ENCODE assay signal across 18 cellular contexts in the genomic region with DNA sequence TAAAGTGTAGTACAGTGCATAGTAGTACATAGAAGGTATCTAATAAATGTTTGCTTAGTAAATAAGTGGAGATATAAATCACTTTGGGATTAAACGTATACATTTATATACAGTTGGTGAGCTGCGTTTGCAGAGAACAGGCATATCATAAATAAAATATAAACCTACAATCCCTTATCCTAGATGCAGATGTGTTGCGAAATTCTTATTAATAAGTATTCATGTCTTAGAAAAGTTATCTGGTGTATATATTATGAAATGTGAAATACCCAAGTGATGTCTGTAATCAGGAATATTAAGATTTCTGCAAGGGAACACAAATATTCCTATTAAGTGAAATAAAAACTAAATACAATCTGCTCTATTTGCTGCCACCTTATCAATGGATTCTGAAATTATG. TPM values are rescaled to one million over a fixed set of nuclear protein-coding genes. Genes with fewer than 3 reads are reported as not detected.
DNase-seq lines count a peak whose midpoint lies in the region; ATAC-seq and TF ChIP-seq lines count a peak whose summit lies in the region.
"Had no signal": no experiment of that assay in that cellular context is flagged by ENCODE, and none has a peak within 500 bp of the region (broad histone marks: within the 10 kb centered on the region; RNA-seq: fewer than 3 reads in every experiment).

No MANE protein-coding gene starts in this region.

- no peaks in the 10 kb centered on the region for H3K9me3 Mint-ChIP-seq in activated T-cell treated with anti-CD3 and anti-CD28 coated beads, Interleukin-2, amount 50 U/mL, for 24 hours
- H3K9me3 Mint-ChIP-seq: CD4-positive, CD25-positive, alpha-beta regulatory T cell; CD8-positive, alpha-beta T cell; HFFc6 had no signal

- no peak for TF ChIP-seq CTCF in cardiac muscle cell (IDR thresholded peaks at IDR 0.05; ENCODE audit: low read depth, low read length)

- DNase-seq in activated T-cell treated with anti-CD3 and anti-CD28 coated beads, Interleukin-2, amount 50 U/mL, for 24 hours, result no peak
- no peak for DNase-seq in activated T-cell treated with anti-CD3 and anti-CD28 coated beads, Interleukin-2, amount 50 U/mL, for 1 hour
- no peak for DNase-seq in cardiac muscle cell (ENCODE audit: low read depth in 1 of 2, low spot score in 1 of 2)
- DNase-seq in Right ventricle myocardium inferior (ENCODE audit: missing footprints), result no peak
- no peak for DNase-seq in T-helper 17 cell
- no peak for DNase-seq in posterior cingulate gyrus
- DNase-seq: Caco-2; CD4-positive, CD25-positive, alpha-beta regulatory T cell; DMS153; DND-41; GOT3; HFFc6 had no signal

- H3K9me3 ChIP-seq in cardiac muscle cell (ENCODE audit: low read depth), result no peaks in the 10 kb centered on the region
- no peaks in the 10 kb centered on the region for H3K9me3 ChIP-seq in T-helper 17 cell (ENCODE audit: control insufficient read depth, low read length, poor library complexity, severe bottlenecking)
- H3K9me3 ChIP-seq: BLaER1, Caco-2, HAP-1 had no signal

- intact Hi-C loops in Right ventricle myocardium inferior (cut with DNase I) (loop anchor here (10.0 kb wide), 1 partner anchor 339 kb away; no protein-coding TSS in a partner anchor), posterior cingulate gyrus (cut with DNase I) (no loop called here)

- H3K27me3 ChIP-seq in cardiac muscle cell, result no peaks in the 10 kb centered on the region
- H3K27me3 ChIP-seq: BLaER1 had no signal

- no peaks in the 10 kb centered on the region for H3K27me3 Mint-ChIP-seq in activated T-cell treated with anti-CD3 and anti-CD28 coated beads, Interleukin-2, amount 50 U/mL, for 24 hours
- H3K27me3 Mint-ChIP-seq in T-helper 17 cell, result no peaks in the 10 kb centered on the region
- H3K27me3 Mint-ChIP-seq: B cell; CD4-positive, CD25-positive, alpha-beta regulatory T cell had no signal

- peaks cover 9% of the 10 kb centered on the region for H3K4me1 ChIP-seq in cardiac muscle cell (ENCODE audit: low read depth)
- H3K4me1 ChIP-seq: BLaER1, HAP-1 had no signal

- ATAC-seq in Right ventricle myocardium inferior, result no peak
- peak; percentile 1 for ATAC-seq in T-helper 17 cell

- peak overlapping the region; percentile 39 for H3K27ac Mint-ChIP-seq in activated T-cell treated with anti-CD3 and anti-CD28 coated beads, Interleukin-2, amount 50 U/mL, for 24 hours
- H3K27ac Mint-ChIP-seq in T-helper 17 cell, result peak overlapping the region; percentile 19
- H3K27ac Mint-ChIP-seq: B cell; CD8-positive, alpha-beta T cell; HFFc6 had no signal

- peaks cover 43% of the 10 kb centered on the region for H3K36me3 ChIP-seq in cardiac muscle cell

- no peak overlapping the region for H3K4me3 ChIP-seq in cardiac muscle cell
- H3K4me3 ChIP-seq: BLaER1, HAP-1 had no signal

- peak overlapping the region; percentile 79 for H3K27ac ChIP-seq in cardiac muscle cell
- H3K27ac ChIP-seq: 22Rv1, BLaER1, C4-2B had no signal

- peaks cover 99% of the 10 kb centered on the region for H3K36me3 Mint-ChIP-seq in activated T-cell treated with anti-CD3 and anti-CD28 coated beads, Interleukin-2, amount 50 U/mL, for 24 hours (ENCODE audit: low read depth)
- peaks cover 27% of the 10 kb centered on the region for H3K36me3 Mint-ChIP-seq in T-helper 17 cell (ENCODE audit: low read depth)

- H3K4me3 Mint-ChIP-seq in activated T-cell treated with anti-CD3 and anti-CD28 coated beads, Interleukin-2, amount 50 U/mL, for 24 hours, result no peak overlapping the region
- H3K4me3 Mint-ChIP-seq in T-helper 17 cell, result peak overlapping the region; percentile 21
- H3K4me3 Mint-ChIP-seq: B cell; CD4-positive, CD25-positive, alpha-beta regulatory T cell; CD8-positive, alpha-beta T cell; HFFc6 had no signal

- H3K4me1 Mint-ChIP-seq in activated T-cell treated with anti-CD3 and anti-CD28 coated beads, Interleukin-2, amount 50 U/mL, for 24 hours (ENCODE audit: low read depth), result peaks cover 61% of the 10 kb centered on the region
- peaks cover 50% of the 10 kb centered on the region for H3K4me1 Mint-ChIP-seq in T-helper 17 cell

RNA-seq across cellular contexts. Expression of gene CCNH, which starts 8.8 kb away (rescaled TPM):
- total RNA-seq in cardiac muscle cell (50.9 and 72.2 TPM in 2 replicates), Right ventricle myocardium inferior (18.4 TPM), T-helper 17 cell (100 to 1,000 TPM; 294 to 337 TPM)
- polyA plus RNA-seq in cardiac muscle cell, result 37.6 and 64.7 TPM in 2 replicates
